In the genomic region with DNA sequence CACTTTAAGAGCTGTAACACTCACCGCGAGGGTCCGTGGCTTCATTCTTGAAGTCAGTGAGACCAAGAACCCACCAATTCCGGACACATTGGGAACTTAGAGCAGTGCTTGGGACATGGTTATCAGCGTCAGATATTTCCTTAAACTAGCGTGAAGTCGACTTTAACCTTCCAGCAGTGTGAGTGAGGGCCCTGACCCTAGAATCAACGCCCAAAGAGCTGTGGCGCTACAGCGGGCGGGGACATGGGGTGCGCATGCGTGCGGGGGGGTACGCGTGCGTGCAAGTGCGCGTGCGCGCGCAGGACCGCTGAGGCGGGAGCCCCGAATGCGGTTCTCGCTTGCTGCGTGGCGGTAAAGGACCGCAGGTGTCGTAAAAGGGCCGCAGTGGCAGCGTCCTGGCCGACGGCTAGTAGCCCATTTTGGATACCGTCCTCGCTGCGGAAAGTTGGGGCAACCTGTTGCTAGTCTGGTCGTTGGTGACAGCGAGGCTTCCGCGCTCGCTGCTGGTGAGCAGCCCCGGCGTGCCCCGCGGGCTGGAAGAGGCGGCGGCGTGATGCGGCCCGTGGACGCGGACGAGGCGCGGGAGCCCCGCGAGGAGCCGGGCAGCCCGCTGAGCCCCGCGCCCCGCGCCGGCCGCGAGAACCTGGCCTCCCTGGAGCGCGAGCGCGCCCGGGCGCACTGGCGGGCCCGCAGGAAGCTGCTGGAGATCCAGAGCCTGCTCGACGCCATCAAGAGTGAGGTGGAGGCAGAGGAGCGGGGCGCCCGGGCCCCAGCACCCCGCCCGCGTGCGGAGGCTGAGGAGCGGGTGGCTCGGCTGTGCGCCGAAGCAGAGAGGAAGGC, we compare ENCODE assay signal across 1 cellular context.
TF ChIP-seq lines count a peak whose summit lies in the region.

No MANE protein-coding gene starts in this region.

TF ChIP-seq in HepG2, 621 proteins besides CTCF, POLR2A, EP300 and RAD21 (continued from another document and continues in another):
- peak; percentile 27 for TF ChIP-seq ZNF407 (CRISPR knock-in tag; IDR thresholded peaks at IDR 0.05; ENCODE audit: not compliant biosample characterization)
- TF ChIP-seq WIZ (CRISPR knock-in tag; IDR thresholded peaks at IDR 0.05), result peak; percentile 27; the same call in 1 of the 2 replicates
- no peak for TF ChIP-seq ZNF101 (CRISPR knock-in tag; IDR thresholded peaks at IDR 0.05; ENCODE audit: borderline replicate concordance, low read depth)
- peak; percentile 81 for TF ChIP-seq NAIF1 (CRISPR knock-in tag; IDR thresholded peaks at IDR 0.05; ENCODE audit: borderline replicate concordance)
- TF ChIP-seq ZNF431 (CRISPR knock-in tag; IDR thresholded peaks at IDR 0.05; ENCODE audit: borderline replicate concordance, low read depth), result peak; percentile 89
- TF ChIP-seq ZNF12 (CRISPR knock-in tag; IDR thresholded peaks at IDR 0.05), result 0 out of 2 replicates have a peak, but pooled peaks have one; percentile 10
- 0 out of 2 replicates have a peak, but pooled peaks have one; percentile 46 for TF ChIP-seq TGIF2 (CRISPR knock-in tag; IDR thresholded peaks at IDR 0.05)
- no peak for TF ChIP-seq MEIS1 (CRISPR knock-in tag; IDR thresholded peaks at IDR 0.05; ENCODE audit: borderline replicate concordance)
- 0 out of 2 replicates have a peak, but pooled peaks have one; percentile 22 for TF ChIP-seq NR2F2 (IDR thresholded peaks at IDR 0.05; ENCODE audit: borderline replicate concordance, low read depth)
- TF ChIP-seq ZNF556 (CRISPR knock-in tag; IDR thresholded peaks at IDR 0.05; ENCODE audit: borderline replicate concordance), result peak; percentile 91
- peak; percentile 92 for TF ChIP-seq RBFOX2 (IDR thresholded peaks at IDR 0.05; ENCODE audit: low read depth, low read length)
- peak in 1 of 2 experiments; percentile 26; a peak in 1 of 4 replicates for TF ChIP-seq NR2F1 (CRISPR knock-in tag; IDR thresholded peaks at IDR 0.05)
- no peak for TF ChIP-seq ZNF720 (CRISPR knock-in tag; IDR thresholded peaks at IDR 0.05)
- TF ChIP-seq ZNF331 (CRISPR knock-in tag; IDR thresholded peaks at IDR 0.05), result peak; percentile 81
- TF ChIP-seq NRL (CRISPR knock-in tag; IDR thresholded peaks at IDR 0.05; ENCODE audit: borderline replicate concordance), result peak; percentile 63
- TF ChIP-seq ZNF619 (CRISPR knock-in tag; IDR thresholded peaks at IDR 0.05), result no peak; the same call in 1 of the 2 replicates
- TF ChIP-seq ZNF138 (CRISPR knock-in tag; IDR thresholded peaks at IDR 0.05; ENCODE audit: low read depth), result peak; percentile 94
- TF ChIP-seq TAF1 (CRISPR knock-in tag; IDR thresholded peaks at IDR 0.05), result peak; percentile 80
- peak; percentile 25; the same call in 1 of the 2 replicates for TF ChIP-seq ZNF296 (CRISPR knock-in tag; conservative IDR thresholded peaks at IDR 0.05)
- TF ChIP-seq, protein P1, sequence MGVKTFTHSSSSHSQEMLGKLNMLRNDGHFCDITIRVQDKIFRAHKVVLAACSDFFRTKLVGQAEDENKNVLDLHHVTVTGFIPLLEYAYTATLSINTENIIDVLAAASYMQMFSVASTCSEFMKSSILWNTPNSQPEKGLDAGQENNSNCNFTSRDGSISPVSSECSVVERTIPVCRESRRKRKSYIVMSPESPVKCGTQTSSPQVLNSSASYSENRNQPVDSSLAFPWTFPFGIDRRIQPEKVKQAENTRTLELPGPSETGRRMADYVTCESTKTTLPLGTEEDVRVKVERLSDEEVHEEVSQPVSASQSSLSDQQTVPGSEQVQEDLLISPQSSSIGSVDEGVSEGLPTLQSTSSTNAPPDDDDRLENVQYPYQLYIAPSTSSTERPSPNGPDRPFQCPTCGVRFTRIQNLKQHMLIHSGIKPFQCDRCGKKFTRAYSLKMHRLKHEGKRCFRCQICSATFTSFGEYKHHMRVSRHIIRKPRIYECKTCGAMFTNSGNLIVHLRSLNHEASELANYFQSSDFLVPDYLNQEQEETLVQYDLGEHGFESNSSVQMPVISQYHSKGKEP (CRISPR knock-in tag; IDR thresholded peaks at IDR 0.05), result 0 out of 2 replicates have a peak, but pooled peaks have one; percentile 46
- peak; percentile 93 for TF ChIP-seq IRF2 (CRISPR knock-in tag; IDR thresholded peaks at IDR 0.05)
- 0 out of 2 replicates have a peak, but pooled peaks have one; percentile 26 for TF ChIP-seq FOXA3 (CRISPR knock-in tag; IDR thresholded peaks at IDR 0.05)
- TF ChIP-seq ZNF3 (CRISPR knock-in tag; IDR thresholded peaks at IDR 0.05), result no peak
- TF ChIP-seq FOXC1 (CRISPR knock-in tag; IDR thresholded peaks at IDR 0.05; ENCODE audit: borderline replicate concordance), result peak; percentile 67; the same call in 1 of the 2 replicates
- TF ChIP-seq KLF9 (CRISPR knock-in tag; IDR thresholded peaks at IDR 0.05; ENCODE audit: low read depth), result no peak
- TF ChIP-seq, protein P2, sequence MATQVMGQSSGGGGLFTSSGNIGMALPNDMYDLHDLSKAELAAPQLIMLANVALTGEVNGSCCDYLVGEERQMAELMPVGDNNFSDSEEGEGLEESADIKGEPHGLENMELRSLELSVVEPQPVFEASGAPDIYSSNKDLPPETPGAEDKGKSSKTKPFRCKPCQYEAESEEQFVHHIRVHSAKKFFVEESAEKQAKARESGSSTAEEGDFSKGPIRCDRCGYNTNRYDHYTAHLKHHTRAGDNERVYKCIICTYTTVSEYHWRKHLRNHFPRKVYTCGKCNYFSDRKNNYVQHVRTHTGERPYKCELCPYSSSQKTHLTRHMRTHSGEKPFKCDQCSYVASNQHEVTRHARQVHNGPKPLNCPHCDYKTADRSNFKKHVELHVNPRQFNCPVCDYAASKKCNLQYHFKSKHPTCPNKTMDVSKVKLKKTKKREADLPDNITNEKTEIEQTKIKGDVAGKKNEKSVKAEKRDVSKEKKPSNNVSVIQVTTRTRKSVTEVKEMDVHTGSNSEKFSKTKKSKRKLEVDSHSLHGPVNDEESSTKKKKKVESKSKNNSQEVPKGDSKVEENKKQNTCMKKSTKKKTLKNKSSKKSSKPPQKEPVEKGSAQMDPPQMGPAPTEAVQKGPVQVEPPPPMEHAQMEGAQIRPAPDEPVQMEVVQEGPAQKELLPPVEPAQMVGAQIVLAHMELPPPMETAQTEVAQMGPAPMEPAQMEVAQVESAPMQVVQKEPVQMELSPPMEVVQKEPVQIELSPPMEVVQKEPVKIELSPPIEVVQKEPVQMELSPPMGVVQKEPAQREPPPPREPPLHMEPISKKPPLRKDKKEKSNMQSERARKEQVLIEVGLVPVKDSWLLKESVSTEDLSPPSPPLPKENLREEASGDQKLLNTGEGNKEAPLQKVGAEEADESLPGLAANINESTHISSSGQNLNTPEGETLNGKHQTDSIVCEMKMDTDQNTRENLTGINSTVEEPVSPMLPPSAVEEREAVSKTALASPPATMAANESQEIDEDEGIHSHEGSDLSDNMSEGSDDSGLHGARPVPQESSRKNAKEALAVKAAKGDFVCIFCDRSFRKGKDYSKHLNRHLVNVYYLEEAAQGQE (IDR thresholded peaks at IDR 0.05; ENCODE audit: borderline replicate concordance in 1 of 2, low read depth in 1 of 2, low read length in 2 of 2), result no peak; a peak in 1 of 4 replicates
- TF ChIP-seq SPEN (CRISPR knock-in tag; IDR thresholded peaks at IDR 0.05; ENCODE audit: low read depth), result peak; percentile 75; the same call in 1 of the 2 replicates
- no peak; the same call in 1 of the 2 replicates for TF ChIP-seq ZBTB43 (CRISPR knock-in tag; conservative IDR thresholded peaks at IDR 0.05)
- TF ChIP-seq KLF13 (CRISPR knock-in tag; IDR thresholded peaks at IDR 0.05), result 0 out of 2 replicates have a peak, but pooled peaks have one; percentile 36
- TF ChIP-seq, protein P3, sequence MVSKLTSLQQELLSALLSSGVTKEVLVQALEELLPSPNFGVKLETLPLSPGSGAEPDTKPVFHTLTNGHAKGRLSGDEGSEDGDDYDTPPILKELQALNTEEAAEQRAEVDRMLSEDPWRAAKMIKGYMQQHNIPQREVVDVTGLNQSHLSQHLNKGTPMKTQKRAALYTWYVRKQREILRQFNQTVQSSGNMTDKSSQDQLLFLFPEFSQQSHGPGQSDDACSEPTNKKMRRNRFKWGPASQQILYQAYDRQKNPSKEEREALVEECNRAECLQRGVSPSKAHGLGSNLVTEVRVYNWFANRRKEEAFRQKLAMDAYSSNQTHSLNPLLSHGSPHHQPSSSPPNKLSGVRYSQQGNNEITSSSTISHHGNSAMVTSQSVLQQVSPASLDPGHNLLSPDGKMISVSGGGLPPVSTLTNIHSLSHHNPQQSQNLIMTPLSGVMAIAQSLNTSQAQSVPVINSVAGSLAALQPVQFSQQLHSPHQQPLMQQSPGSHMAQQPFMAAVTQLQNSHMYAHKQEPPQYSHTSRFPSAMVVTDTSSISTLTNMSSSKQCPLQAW (CRISPR knock-in tag; IDR thresholded peaks at IDR 0.05), result peak; percentile 76
- peak; percentile 73; the same call in 1 of the 2 replicates for TF ChIP-seq ZNF280D (CRISPR knock-in tag; IDR thresholded peaks at IDR 0.05)
- TF ChIP-seq EHMT2 (IDR thresholded peaks at IDR 0.05; ENCODE audit: borderline replicate concordance, low read depth, low read length), result no peak
- peak; percentile 80; the same call in 1 of the 2 replicates for TF ChIP-seq ZNF234 (CRISPR knock-in tag; conservative IDR thresholded peaks at IDR 0.05)
- peak; percentile 29; the same call in 1 of the 2 replicates for TF ChIP-seq ZNF460 (CRISPR knock-in tag; IDR thresholded peaks at IDR 0.05; ENCODE audit: borderline replicate concordance)
- TF ChIP-seq ZNF782 (CRISPR knock-in tag; IDR thresholded peaks at IDR 0.05; ENCODE audit: borderline replicate concordance), result peak; percentile 77; the same call in 1 of the 2 replicates
- TF ChIP-seq GLI4 (CRISPR knock-in tag; IDR thresholded peaks at IDR 0.05; ENCODE audit: borderline replicate concordance), result no peak
